In genomic region chr5:182126-182525, GRCh38 we compare ENCODE assay signal across 23 cellular contexts. TPM values are rescaled to one million over a fixed set of nuclear protein-coding genes. Genes with fewer than 3 reads are reported as not detected.
DNase-seq lines count a peak whose midpoint lies in the region; ATAC-seq, FAIRE-seq and TF ChIP-seq lines count a peak whose summit lies in the region.
"Had no signal": no experiment of that assay in that cellular context is flagged by ENCODE, and none has a peak within 500 bp of the region (broad histone marks: within the 10 kb centered on the region; RNA-seq: fewer than 3 reads in every experiment).

No MANE protein-coding gene starts in this region.

- no peaks in the 10 kb centered on the region for H3K4me1 ChIP-seq in kidney (ENCODE audit: control insufficient read depth in 1 of 2, insufficient read depth in 1 of 2, low read depth in 1 of 2, low read length in 2 of 2)

- ATAC-seq in left ventricle myocardium superior (no peak), GM21737 (IDR thresholded peaks at IDR 0.05; ENCODE audit: unreplicated experiment) (no peak)

- intact Hi-C loops in left ventricle myocardium superior (cut with micrococcal nuclease) (no loop called here), cardiac septum (cut with DNase I) (no loop called here), kidney (cut with DNase I) (no loop called here)

- no peak overlapping the region for H3K4me3 ChIP-seq in kidney (ENCODE audit: low read length in 2 of 2)

- no peaks in the 10 kb centered on the region for H3K9me3 ChIP-seq in kidney (ENCODE audit: control insufficient read depth in 1 of 2, low read length in 2 of 2)

- H3K9ac ChIP-seq in kidney (ENCODE audit: low read length in 2 of 2): no peak overlapping the region

- no peak overlapping the region for H3K27ac ChIP-seq in kidney (ENCODE audit: low read depth in 2 of 2, low read length in 2 of 2)

- H3K27ac Mint-ChIP-seq in chondrocyte (ENCODE audit: unreplicated experiment): no peak overlapping the region
- H3K27ac Mint-ChIP-seq: CD4-positive, alpha-beta memory T cell had no signal

- DNase-seq in left ventricle myocardium superior (peak; percentile 20), cardiac septum (ENCODE audit: low spot score) (no peak), chondrocyte (ENCODE audit: low spot score) (peak; percentile 85), kidney (peak; percentile 48), H4 (ENCODE audit: low spot score) (no peak)
- DNase-seq: C1 segment of cervical spinal cord; Calu3; CD4-positive, alpha-beta memory T cell; COR-L47; DMS53; DMS79 treated with DMSO at 0.1 percent for 48 hours; GF-D8; GOT3; H7; HCEC 1CT had no signal

- peaks cover 10% of the 10 kb centered on the region for H3K27me3 Mint-ChIP-seq in chondrocyte (ENCODE audit: low read depth)

- peaks cover 6% of the 10 kb centered on the region for H3K4me1 Mint-ChIP-seq in chondrocyte (ENCODE audit: low read depth)
- H3K4me1 Mint-ChIP-seq: CD4-positive, alpha-beta memory T cell had no signal

- no peak overlapping the region for H3K4me3 Mint-ChIP-seq in chondrocyte (ENCODE audit: unreplicated experiment)
- H3K4me3 Mint-ChIP-seq: CD4-positive, alpha-beta memory T cell had no signal

- H3K9me3 Mint-ChIP-seq in chondrocyte (ENCODE audit: low read depth): no peaks in the 10 kb centered on the region
- H3K9me3 Mint-ChIP-seq: CD4-positive, alpha-beta memory T cell had no signal

- no peak for FAIRE-seq in kidney (lab: Jason Lieb, UNC)
- FAIRE-seq: GM12891, GM18507 had no signal

- H3K36me3 Mint-ChIP-seq in chondrocyte (ENCODE audit: low read depth): no peaks in the 10 kb centered on the region
- H3K36me3 Mint-ChIP-seq: CD4-positive, alpha-beta memory T cell had no signal

- H3K36me3 ChIP-seq in kidney (ENCODE audit: control insufficient read depth in 1 of 2, insufficient read depth in 2 of 2, low read length in 2 of 2): no peaks in the 10 kb centered on the region

- no peak for TF ChIP-seq CTCF in chondrocyte (IDR thresholded peaks at IDR 0.05)
- no peak for TF ChIP-seq CTCF in kidney (IDR thresholded peaks at IDR 0.05; ENCODE audit: borderline replicate concordance, extremely low read depth, insufficient read depth)

RNA-seq across cellular contexts. Expression of gene LRRC14B, which starts 9.2 kb away (rescaled TPM):
- total RNA-seq in left ventricle myocardium superior (107 TPM), cardiac septum (8.5 TPM), chondrocyte (not detected in 3 replicates), kidney (not detected)
- polyA plus RNA-seq in kidney (ENCODE audit: insufficient read depth, low read depth, low replicate concordance): not detected
- total RNA-seq in H4 (2014; rRNA removed; shearing (Covaris generic)): not detected in 2 replicates
- total RNA-seq: A172; A673; Calu3; CD4-positive, alpha-beta memory T cell; Daoy; G401; H7 had no signal
- polyA plus RNA-seq: BJ had no signal

RNA-seq across cellular contexts. Expression of gene CCDC127, which starts 35.8 kb away (rescaled TPM):
- 7.7 TPM for total RNA-seq in left ventricle myocardium superior
- total RNA-seq in cardiac septum: 9.6 TPM
- 8.0 to 10.4 TPM (median 9.6 TPM) in 3 replicates for total RNA-seq in chondrocyte
- 5.9 TPM for total RNA-seq in kidney
- 3.2 TPM for polyA plus RNA-seq in kidney (ENCODE audit: insufficient read depth, low read depth, low replicate concordance)
- 4.6 and 4.8 TPM in 2 replicates for total RNA-seq in H4 (2014; rRNA removed; shearing (Covaris generic))

RNA-seq across cellular contexts. Expression of gene SDHA, which starts 36.0 kb away (rescaled TPM):
- 876 TPM for total RNA-seq in left ventricle myocardium superior
- total RNA-seq in cardiac septum: 580 TPM
- total RNA-seq in chondrocyte: 79.7 to 95.5 TPM (median 81.5 TPM) in 3 replicates
- 135 TPM for total RNA-seq in kidney
- 256 TPM for polyA plus RNA-seq in kidney (ENCODE audit: insufficient read depth, low read depth, low replicate concordance)
- 70.3 and 79.9 TPM in 2 replicates for total RNA-seq in H4 (2014; rRNA removed; shearing (Covaris generic))

Comparison
In these comparisons a context has a peak if more than half of its experiments do, and no peak if none do; other contexts are left out.
1. DNase-seq: peak in left ventricle myocardium superior (single experiment), chondrocyte (single experiment) and kidney (single experiment); none in cardiac septum (single experiment) and H4 (single experiment).
2. RNA of gene LRRC14B, which starts 9.2 kb away (total RNA-seq): 107 TPM in left ventricle myocardium superior (single experiment); 8.5 TPM in cardiac septum (single experiment), not detected in kidney (single experiment), not detected in chondrocyte and not detected in H4; every median in the first group is over 10 times any median in the second.